In genomic region chr10:61907011-61907410, GRCh38 we compare ENCODE assay signal across 15 cellular contexts. TPM values are rescaled to one million over a fixed set of nuclear protein-coding genes. Genes with fewer than 3 reads are reported as not detected.
A peak's percentile ranks its signal among the peaks of the same experiment; 100 is the strongest.
DNase-seq lines count a peak whose midpoint lies in the region; ATAC-seq, FAIRE-seq and TF ChIP-seq lines count a peak whose summit lies in the region.
"Had no signal": no experiment of that assay in that cellular context is flagged by ENCODE, and none has a peak within 500 bp of the region (broad histone marks: within the 10 kb centered on the region; RNA-seq: fewer than 3 reads in every experiment).

No MANE protein-coding gene starts in this region.

- FAIRE-seq in pancreas (lab: Jason Lieb, UNC): no peak
- FAIRE-seq: GM12878 had no signal

- H3K9me2 ChIP-seq in OCI-LY1 (ENCODE audit: low read depth, low read length): no peaks in the 10 kb centered on the region

- H3K27ac ChIP-seq in OCI-LY1 (ENCODE audit: low read depth, low read length, poor library complexity, severe bottlenecking) (peak overlapping the region; percentile 44), muscle layer of duodenum (ENCODE audit: low read length) (peak overlapping the region; percentile 33), pancreas (no peak overlapping the region)
- H3K27ac ChIP-seq: C4-2B had no signal

- no peaks in the 10 kb centered on the region for H4K20me1 ChIP-seq in OCI-LY1 (ENCODE audit: insufficient read depth, low read length)

- no peaks in the 10 kb centered on the region for H3F3A ChIP-seq in OCI-LY1 (ENCODE audit: insufficient read depth, low read length)

- H3K4me3 Mint-ChIP-seq in activated naive CD8-positive, alpha-beta T cell treated with anti-CD3 and anti-CD28 coated beads, Interleukin-2, amount 50 U/mL, for 24 hours: no peak overlapping the region
- no peak overlapping the region for H3K4me3 Mint-ChIP-seq in activated naive CD8-positive, alpha-beta T cell treated with anti-CD3 and anti-CD28 coated beads for 36 hours

- H3K9ac ChIP-seq in OCI-LY1 (ENCODE audit: low read length): no peak overlapping the region

- H3K4me3 ChIP-seq in OCI-LY1 (ENCODE audit: low read depth, low read length, poor library complexity, severe bottlenecking) (no peak overlapping the region), muscle layer of duodenum (ENCODE audit: low read depth in 1 of 2, low read length in 2 of 2) (no peak overlapping the region), pancreas (no peak overlapping the region)

- WGBS in pancreas, 2 donors: 79 to 94% methylated on average over 2 of the region's 2 CpGs

- peaks cover 78% of the 10 kb centered on the region for H3K79me2 ChIP-seq in OCI-LY1 (ENCODE audit: insufficient read depth, low read length)

- no peak overlapping the region for H3K4me2 ChIP-seq in OCI-LY1 (ENCODE audit: low read length)

- no peaks in the 10 kb centered on the region for H3K9me3 ChIP-seq in OCI-LY1 (ENCODE audit: low read length)
- no peaks in the 10 kb centered on the region for H3K9me3 ChIP-seq in muscle layer of duodenum (ENCODE audit: control insufficient read depth in 1 of 2, low read length in 2 of 2)
- no peaks in the 10 kb centered on the region for H3K9me3 ChIP-seq in pancreas
- H3K9me3 ChIP-seq: Caco-2 had no signal

- H2AFZ ChIP-seq in OCI-LY1 (ENCODE audit: low read length): no peak overlapping the region

- peak overlapping the region; percentile 27 for H3K27ac Mint-ChIP-seq in activated naive CD8-positive, alpha-beta T cell treated with anti-CD3 and anti-CD28 coated beads, Interleukin-2, amount 50 U/mL, for 24 hours
- H3K27ac Mint-ChIP-seq in activated naive CD8-positive, alpha-beta T cell treated with anti-CD3 and anti-CD28 coated beads for 36 hours: no peak overlapping the region

- peaks cover 33% of the 10 kb centered on the region for H3K36me3 Mint-ChIP-seq in activated naive CD8-positive, alpha-beta T cell treated with anti-CD3 and anti-CD28 coated beads, Interleukin-2, amount 50 U/mL, for 24 hours (ENCODE audit: low read depth)
- peaks cover 53% of the 10 kb centered on the region for H3K36me3 Mint-ChIP-seq in activated naive CD8-positive, alpha-beta T cell treated with anti-CD3 and anti-CD28 coated beads for 36 hours

- H3K36me3 ChIP-seq in OCI-LY1 (ENCODE audit: insufficient read depth, low read length) (peaks cover 45% of the 10 kb centered on the region), muscle layer of duodenum (ENCODE audit: control insufficient read depth in 1 of 2, insufficient read depth in 2 of 2, low read length in 2 of 2) (peaks cover 0 to 4% of the 10 kb centered on the region in 2 donors), pancreas (no peaks in the 10 kb centered on the region)

- no peak for DNase-seq in activated naive CD8-positive, alpha-beta T cell treated with anti-CD3 and anti-CD28 coated beads, Interleukin-2, amount 50 U/mL, for 24 hours
- no peak for DNase-seq in activated naive CD8-positive, alpha-beta T cell treated with anti-CD3 and anti-CD28 coated beads for 36 hours
- DNase-seq in iPS-NIHi11 (ENCODE audit: low spot score) (no peak), H4 (ENCODE audit: low spot score) (no peak), pancreas (no peak)
- DNase-seq: Caco-2, DMS53, NCI-H1436 treated with DMSO at 0.1 percent for 48 hours, NCI-H2081 treated with DMSO at 0.1 percent for 48 hours, NCI-H526 had no signal

- H3K27me3 ChIP-seq in OCI-LY1 (ENCODE audit: insufficient read depth, low read length) (no peaks in the 10 kb centered on the region), muscle layer of duodenum (ENCODE audit: low read depth, low read length) (no peaks in the 10 kb centered on the region), pancreas (no peaks in the 10 kb centered on the region)

- H3K9me3 Mint-ChIP-seq in activated naive CD8-positive, alpha-beta T cell treated with anti-CD3 and anti-CD28 coated beads, Interleukin-2, amount 50 U/mL, for 24 hours: no peaks in the 10 kb centered on the region
- H3K9me3 Mint-ChIP-seq in activated naive CD8-positive, alpha-beta T cell treated with anti-CD3 and anti-CD28 coated beads for 36 hours: no peaks in the 10 kb centered on the region

- ATAC-seq in activated naive CD8-positive, alpha-beta T cell treated with anti-CD3 and anti-CD28 coated beads, Interleukin-2, amount 50 U/mL, for 24 hours: no peak
- no peak for ATAC-seq in pancreas
- ATAC-seq: GM12878 had no signal

- peaks cover 53% of the 10 kb centered on the region for H3K4me1 Mint-ChIP-seq in activated naive CD8-positive, alpha-beta T cell treated with anti-CD3 and anti-CD28 coated beads, Interleukin-2, amount 50 U/mL, for 24 hours
- peaks cover 38% of the 10 kb centered on the region for H3K4me1 Mint-ChIP-seq in activated naive CD8-positive, alpha-beta T cell treated with anti-CD3 and anti-CD28 coated beads for 36 hours

- H3K4me1 ChIP-seq in OCI-LY1 (ENCODE audit: insufficient read depth, low read length, severe bottlenecking) (peaks cover 39% of the 10 kb centered on the region), muscle layer of duodenum (ENCODE audit: control insufficient read depth in 1 of 2, insufficient read depth in 2 of 2, low read length in 2 of 2) (peaks cover 14 to 15% of the 10 kb centered on the region in 2 donors), pancreas (peaks cover 11 to 22% (median 13%) of the 10 kb centered on the region in 3 donors)

- TF ChIP-seq CTCF in OCI-LY1 (IDR thresholded peaks at IDR 0.05; ENCODE audit: low read length) (no peak), pancreas (IDR thresholded peaks at IDR 0.05) (no peak)

- no peaks in the 10 kb centered on the region for H3K27me3 Mint-ChIP-seq in activated naive CD8-positive, alpha-beta T cell treated with anti-CD3 and anti-CD28 coated beads, Interleukin-2, amount 50 U/mL, for 24 hours
- no peaks in the 10 kb centered on the region for H3K27me3 Mint-ChIP-seq in activated naive CD8-positive, alpha-beta T cell treated with anti-CD3 and anti-CD28 coated beads for 36 hours
- H3K27me3 Mint-ChIP-seq: IgD-negative memory B cell had no signal

- intact Hi-C loops in pancreas (cut with DNase I): no loop called here

RNA-seq across cellular contexts. Expression of gene ARID5B, which starts 5.5 kb away (rescaled TPM):
- 10 to 100 TPM; 16.5 to 17.1 TPM for total RNA-seq in activated naive CD8-positive, alpha-beta T cell treated with anti-CD3 and anti-CD28 coated beads for 36 hours
- total RNA-seq in H4 (2014; rRNA removed; shearing (Covaris generic)): 11.6 and 15.7 TPM in 2 replicates
- total RNA-seq in pancreas: 10 to 100 TPM in 2 of 6 donors, 1 to 10 TPM in 4; 2.6 to 13.0 (median 6.8) TPM
- polyA plus RNA-seq in pancreas: 1 to 10 TPM; 2.6 to 3.9 TPM

Comparison
In these comparisons a context has a peak if more than half of its experiments do, and no peak if none do; other contexts are left out.
1. H3K27ac ChIP-seq: peak in OCI-LY1 (single experiment) and muscle layer of duodenum (single experiment); none in pancreas (0 of 4).